Comparison of ENCODE assay signal across 26 cellular contexts in the genomic region with DNA sequence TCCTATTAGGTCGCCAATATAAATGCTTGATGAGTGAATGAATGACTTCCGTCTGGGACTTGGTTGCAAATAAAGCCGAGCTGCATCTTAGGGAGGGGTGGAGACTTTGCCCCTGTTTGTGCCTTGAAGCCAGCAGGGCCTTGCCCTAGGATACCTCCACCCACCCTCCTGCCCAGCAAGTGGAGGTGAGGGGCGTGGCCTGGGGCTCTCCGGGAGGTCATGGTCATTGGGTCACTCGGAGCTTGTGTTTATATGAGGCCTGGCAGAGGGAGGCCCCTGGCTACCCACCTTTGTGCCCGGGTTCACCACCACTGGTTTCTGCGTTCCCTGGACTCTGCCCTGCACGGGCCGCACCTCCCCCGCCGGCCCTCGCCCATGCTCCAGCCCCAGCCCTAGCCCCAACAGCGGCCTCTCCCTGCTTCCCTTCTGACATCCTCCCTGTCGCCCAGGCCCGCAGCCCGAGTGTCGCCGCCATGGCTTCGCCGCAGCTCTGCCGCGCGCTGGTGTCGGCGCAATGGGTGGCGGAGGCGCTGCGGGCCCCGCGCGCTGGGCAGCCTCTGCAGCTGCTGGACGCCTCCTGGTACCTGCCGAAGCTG.
"Had no signal": no experiment of that assay in that cellular context is flagged by ENCODE, and none has a peak within 500 bp of the region (broad histone marks: within the 10 kb centered on the region; RNA-seq: fewer than 3 reads in every experiment).

No MANE protein-coding gene starts in this region.

- DNase-seq: activated CD4-positive, alpha-beta memory T cell treated with anti-CD3 and anti-CD28 coated beads for 36 hours; activated CD4-positive, alpha-beta T cell treated with anti-CD3 and anti-CD28 coated beads, Interleukin-2, amount 10 ng/mL, durations not matched to agents 24 days and 14 days; activated CD4-positive, CD25-positive, alpha-beta regulatory T cell treated with anti-CD3 and anti-CD28 coated beads, Interleukin-2, amount 50 U/mL, for 72 hours; activated CD8-positive, alpha-beta memory T cell treated with anti-CD3 and anti-CD28 coated beads, Interleukin-2, amount 50 U/mL, for 48 hours; activated gamma-delta T cell treated with Interleukin-2 at 50 U/mL for 16 hours; activated naive CD8-positive, alpha-beta T cell treated with anti-CD3 and anti-CD28 coated beads, Interleukin-2, amount 50 U/mL, for 24 hours; activated T-cell treated with anti-CD3 and anti-CD28 coated beads, Interleukin-2, amount 50 U/mL, for 24 hours; effector CD4-positive, alpha-beta T cell; esophagus squamous epithelium; mesendoderm; naive B cell; occipital lobe; stimulated activated CD4-positive, alpha-beta T cell treated with anti-CD3 and anti-CD28 coated beads, Interleukin-4, amount 100 ng/mL, for 24 hours; T-helper 2 cell had no signal

- H3K27ac ChIP-seq: epithelial cell of prostate, esophagus squamous epithelium, hepatocyte, thoracic aorta, vagina had no signal

- H3K9me3 ChIP-seq: esophagus squamous epithelium, thoracic aorta, upper lobe of left lung, vagina had no signal

- H2AFZ ChIP-seq: hepatocyte had no signal

- H3K4me3 ChIP-seq: esophagus squamous epithelium, hepatocyte, lung, thoracic aorta, upper lobe of left lung, vagina had no signal

- H3K27me3 ChIP-seq: esophagus squamous epithelium, hepatocyte, upper lobe of left lung, vagina had no signal

- ATAC-seq: activated naive CD8-positive, alpha-beta T cell treated with anti-CD3 and anti-CD28 coated beads, Interleukin-2, amount 50 U/mL, for 24 hours; activated T-helper 17 cell treated with anti-CD3 and anti-CD28 coated beads, Interleukin-2, amount 50 U/mL, for 72 hours; right cardiac atrium; SK-N-SH treated with all-trans-retinoic acid at 6 μM for 48 hours; stimulated activated effector memory CD8-positive, alpha-beta T cell treated with anti-CD3 and anti-CD28 coated beads, Interleukin-12 subunit alpha, Interleukin-12 subunit beta, amount 100 ng/mL, for 72 hours had no signal

- H3K4me2 ChIP-seq: hepatocyte had no signal

- FAIRE-seq: frontal cortex, keratinocyte had no signal
